11 cellular contexts compared by ENCODE assay signal in genomic region chr1:12472410-12472797, GRCh38.
DNase-seq lines count a peak whose midpoint lies in the region; ATAC-seq and TF ChIP-seq lines count a peak whose summit lies in the region.
"Had no signal": no experiment of that assay in that cellular context is flagged by ENCODE, and none has a peak within 500 bp of the region (broad histone marks: within the 10 kb centered on the region; RNA-seq: fewer than 3 reads in every experiment).

No MANE protein-coding gene starts in this region.

- peaks cover 97% of the 10 kb centered on the region for H3K4me1 Mint-ChIP-seq in activated naive CD8-positive, alpha-beta T cell treated with anti-CD3 and anti-CD28 coated beads, Interleukin-2, amount 50 U/mL, for 24 hours
- H3K4me1 Mint-ChIP-seq in nephron, result peaks cover 90% of the 10 kb centered on the region

- peaks cover 47% of the 10 kb centered on the region for H3K36me3 Mint-ChIP-seq in activated naive CD8-positive, alpha-beta T cell treated with anti-CD3 and anti-CD28 coated beads, Interleukin-2, amount 50 U/mL, for 24 hours (ENCODE audit: low read depth)
- H3K36me3 Mint-ChIP-seq in nephron (ENCODE audit: low read depth), result peaks cover 19% of the 10 kb centered on the region

- TF ChIP-seq CTCF in left ventricle myocardium inferior (IDR thresholded peaks at IDR 0.05; ENCODE audit: borderline replicate concordance), result no peak
- TF ChIP-seq CTCF in nephron (IDR thresholded peaks at IDR 0.05; ENCODE audit: unreplicated experiment in 3 of 3), result no peak
- no peak for TF ChIP-seq CTCF in vagina (IDR thresholded peaks at IDR 0.05)
- no peak for TF ChIP-seq CTCF in ovary (IDR thresholded peaks at IDR 0.05)

- H3K9me3 ChIP-seq in left ventricle myocardium inferior (replicated peaks) (no peaks in the 10 kb centered on the region), vagina (no peaks in the 10 kb centered on the region), ovary (no peaks in the 10 kb centered on the region)

- TF ChIP-seq POLR2A in vagina (IDR thresholded peaks at IDR 0.05), result no peak
- no peak for TF ChIP-seq POLR2A in ovary (IDR thresholded peaks at IDR 0.05)

- H3K27ac Mint-ChIP-seq in activated naive CD8-positive, alpha-beta T cell treated with anti-CD3 and anti-CD28 coated beads, Interleukin-2, amount 50 U/mL, for 24 hours, result peak overlapping the region; percentile 99
- H3K27ac Mint-ChIP-seq in nephron, result peak overlapping the region; percentile 88 to 95 (median 94)

- H3K27ac ChIP-seq in left ventricle myocardium inferior (replicated peaks), result peak overlapping the region; percentile 89
- peak overlapping the region; percentile 68 for H3K27ac ChIP-seq in vagina
- no peak overlapping the region for H3K27ac ChIP-seq in ovary

- intact Hi-C loops in left ventricle myocardium inferior (cut with micrococcal nuclease), result no loop called here
- intact Hi-C loops in left ventricle myocardium superior (cut with micrococcal nuclease), result no loop called here
- intact Hi-C loops in vagina (cut with DNase I), result no loop called here
- intact Hi-C loops in ovary (cut with DNase I), result loop anchor here in 2 of 4 donors (10.0 kb wide), 3 partner anchors 72 to 142 kb away; partner anchors contain the start of gene DHRS3 (in 1 of the 2)

- peak overlapping the region; percentile 70 for H3K4me3 Mint-ChIP-seq in activated naive CD8-positive, alpha-beta T cell treated with anti-CD3 and anti-CD28 coated beads, Interleukin-2, amount 50 U/mL, for 24 hours
- peak overlapping the region in 1 of 3 experiments; percentile 29 for H3K4me3 Mint-ChIP-seq in nephron
- H3K4me3 Mint-ChIP-seq: dendritic cell treated with granulocyte-macrophage colony-stimulating factor and Interleukin-4, amounts not matched to agents 40 ng/mL and 50 ng/mL, for 4 days had no signal

- DNase-seq in left ventricle myocardium inferior, result no peak
- DNase-seq in left ventricle myocardium superior, result no peak
- no peak for DNase-seq in activated naive CD8-positive, alpha-beta T cell treated with anti-CD3 and anti-CD28 coated beads, Interleukin-2, amount 50 U/mL, for 24 hours
- no peak for DNase-seq in vagina (ENCODE audit: extremely low spot score in 2 of 2)
- no peak for DNase-seq in GM03348 (ENCODE audit: low spot score)
- DNase-seq in ovary, result no peak
- DNase-seq in islet precursor cell, result no peak
- DNase-seq: NCI-H1417 had no signal

- no peaks in the 10 kb centered on the region for H3K27me3 ChIP-seq in left ventricle myocardium inferior (ENCODE audit: low read depth)
- H3K27me3 ChIP-seq in vagina, result no peaks in the 10 kb centered on the region
- H3K27me3 ChIP-seq in ovary, result no peaks in the 10 kb centered on the region

- TF ChIP-seq EP300 in ovary (IDR thresholded peaks at IDR 0.05), result no peak

- H3K4me3 ChIP-seq in left ventricle myocardium inferior (no peak overlapping the region), vagina (no peak overlapping the region), ovary (no peak overlapping the region)

- H3K27me3 Mint-ChIP-seq in activated naive CD8-positive, alpha-beta T cell treated with anti-CD3 and anti-CD28 coated beads, Interleukin-2, amount 50 U/mL, for 24 hours, result no peaks in the 10 kb centered on the region
- no peaks in the 10 kb centered on the region for H3K27me3 Mint-ChIP-seq in nephron (ENCODE audit: low read depth)
- H3K27me3 Mint-ChIP-seq: dendritic cell treated with granulocyte-macrophage colony-stimulating factor and Interleukin-4, amounts not matched to agents 40 ng/mL and 50 ng/mL, for 4 days had no signal

- peaks cover 83% of the 10 kb centered on the region for H3K4me1 ChIP-seq in left ventricle myocardium inferior
- peaks cover 65% of the 10 kb centered on the region for H3K4me1 ChIP-seq in vagina
- H3K4me1 ChIP-seq in ovary (ENCODE audit: insufficient read depth), result peaks cover 10% of the 10 kb centered on the region

- no peak for ATAC-seq in left ventricle myocardium superior
- no peak for ATAC-seq in activated naive CD8-positive, alpha-beta T cell treated with anti-CD3 and anti-CD28 coated beads, Interleukin-2, amount 50 U/mL, for 24 hours
- ATAC-seq: HCT116 had no signal

- H3K36me3 ChIP-seq in left ventricle myocardium inferior (no peaks in the 10 kb centered on the region), vagina (no peaks in the 10 kb centered on the region), ovary (no peaks in the 10 kb centered on the region)

- WGBS in ovary, 3 donors, result 93 to 98% (median 97%) methylated on average over 2 of the region's 2 CpGs

- H3K9me3 Mint-ChIP-seq in activated naive CD8-positive, alpha-beta T cell treated with anti-CD3 and anti-CD28 coated beads, Interleukin-2, amount 50 U/mL, for 24 hours, result no peaks in the 10 kb centered on the region
- no peaks in the 10 kb centered on the region for H3K9me3 Mint-ChIP-seq in nephron
- H3K9me3 Mint-ChIP-seq: dendritic cell treated with granulocyte-macrophage colony-stimulating factor and Interleukin-4, amounts not matched to agents 40 ng/mL and 50 ng/mL, for 4 days had no signal

Comparison
In these comparisons a context has a peak if more than half of its experiments do, and no peak if none do; other contexts are left out.
1. H3K27ac ChIP-seq: peak in left ventricle myocardium inferior (single experiment) and vagina (single experiment); none in ovary (0 of 2).